Comparison of ENCODE assay signal across 1 cellular context in the genomic region with DNA sequence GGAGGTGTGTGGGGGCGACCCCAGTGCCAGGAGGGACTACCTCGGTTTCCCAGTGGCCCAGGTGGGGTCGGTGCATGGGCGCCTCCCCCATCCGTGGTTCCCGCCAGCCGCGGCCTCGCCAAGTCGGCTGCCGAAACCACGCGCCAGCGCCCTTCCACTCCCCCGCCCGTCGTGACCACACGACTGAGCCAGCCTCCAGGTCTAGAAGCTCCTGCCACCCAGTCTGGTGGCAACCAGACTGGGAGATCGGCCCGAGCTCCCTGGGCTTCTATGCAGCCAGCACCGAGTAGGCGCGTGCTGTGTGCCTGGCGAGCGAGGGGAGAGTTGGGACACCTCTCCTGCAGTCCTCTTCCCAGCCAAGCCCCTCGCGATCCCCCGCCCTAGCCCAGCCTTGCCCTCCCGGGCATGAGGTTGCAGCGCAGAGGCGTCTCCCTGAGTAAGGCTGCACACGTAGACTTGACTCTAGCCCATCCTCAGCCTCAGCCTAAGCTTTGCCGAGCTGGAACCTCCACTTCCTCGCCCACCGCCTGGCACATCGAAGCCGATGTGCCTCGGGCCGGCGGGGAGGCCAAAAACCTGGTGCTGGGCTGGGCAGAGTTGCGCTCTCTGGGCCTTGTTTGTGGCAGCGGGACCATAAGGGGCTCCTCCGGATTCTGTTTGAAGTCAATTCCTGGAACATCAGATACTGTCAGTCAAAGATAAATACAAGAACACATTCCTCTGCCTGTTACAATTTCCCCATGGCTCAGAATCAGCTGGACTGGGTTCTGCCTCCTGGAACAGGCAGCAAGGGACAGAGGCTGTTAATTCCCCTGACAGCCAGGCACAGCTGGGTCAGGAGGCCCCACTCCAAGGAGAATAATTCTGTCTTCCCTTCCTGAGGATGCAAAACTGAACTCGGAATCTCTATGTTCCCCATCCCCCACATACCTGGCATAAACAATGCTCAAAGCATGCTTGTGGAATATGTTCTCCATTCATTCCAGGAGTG.
A peak's percentile ranks its signal among the peaks of the same experiment; 100 is the strongest.
TF ChIP-seq lines count a peak whose summit lies in the region.

No MANE protein-coding gene starts in this region.

TF ChIP-seq in HepG2, 621 proteins besides CTCF, POLR2A, EP300 and RAD21 (continued from another document and continues in another):
- 0 out of 2 replicates have a peak, but pooled peaks have one; percentile 8 for TF ChIP-seq JUND (CRISPR knock-in tag; IDR thresholded peaks at IDR 0.05)
- peak; percentile 41; the same call in 1 of the 2 replicates for TF ChIP-seq ISL2 (CRISPR knock-in tag; IDR thresholded peaks at IDR 0.05)
- TF ChIP-seq ZSCAN21 (CRISPR knock-in tag; IDR thresholded peaks at IDR 0.05; ENCODE audit: borderline replicate concordance), result peak; percentile 66; the same call in 1 of the 2 replicates
- TF ChIP-seq, protein P1, sequence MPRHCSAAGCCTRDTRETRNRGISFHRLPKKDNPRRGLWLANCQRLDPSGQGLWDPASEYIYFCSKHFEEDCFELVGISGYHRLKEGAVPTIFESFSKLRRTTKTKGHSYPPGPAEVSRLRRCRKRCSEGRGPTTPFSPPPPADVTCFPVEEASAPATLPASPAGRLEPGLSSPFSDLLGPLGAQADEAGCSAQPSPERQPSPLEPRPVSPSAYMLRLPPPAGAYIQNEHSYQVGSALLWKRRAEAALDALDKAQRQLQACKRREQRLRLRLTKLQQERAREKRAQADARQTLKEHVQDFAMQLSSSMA (CRISPR knock-in tag; IDR thresholded peaks at IDR 0.05), result no peak
- 0 out of 2 replicates have a peak, but pooled peaks have one; percentile 40 for TF ChIP-seq CAMTA2 (CRISPR knock-in tag; IDR thresholded peaks at IDR 0.05; ENCODE audit: borderline replicate concordance)
- 0 out of 2 replicates have a peak, but pooled peaks have one; percentile 34 for TF ChIP-seq ZFY (CRISPR knock-in tag; IDR thresholded peaks at IDR 0.05)
- TF ChIP-seq, protein P2, sequence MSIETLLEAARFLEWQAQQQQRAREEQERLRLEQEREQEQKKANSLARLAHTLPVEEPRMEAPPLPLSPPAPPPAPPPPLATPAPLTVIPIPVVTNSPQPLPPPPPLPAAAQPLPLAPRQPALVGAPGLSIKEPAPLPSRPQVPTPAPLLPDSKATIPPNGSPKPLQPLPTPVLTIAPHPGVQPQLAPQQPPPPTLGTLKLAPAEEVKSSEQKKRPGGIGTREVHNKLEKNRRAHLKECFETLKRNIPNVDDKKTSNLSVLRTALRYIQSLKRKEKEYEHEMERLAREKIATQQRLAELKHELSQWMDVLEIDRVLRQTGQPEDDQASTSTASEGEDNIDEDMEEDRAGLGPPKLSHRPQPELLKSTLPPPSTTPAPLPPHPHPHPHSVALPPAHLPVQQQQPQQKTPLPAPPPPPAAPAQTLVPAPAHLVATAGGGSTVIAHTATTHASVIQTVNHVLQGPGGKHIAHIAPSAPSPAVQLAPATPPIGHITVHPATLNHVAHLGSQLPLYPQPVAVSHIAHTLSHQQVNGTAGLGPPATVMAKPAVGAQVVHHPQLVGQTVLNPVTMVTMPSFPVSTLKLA (IDR thresholded peaks at IDR 0.05), result no peak
- TF ChIP-seq SOX6 (IDR thresholded peaks at IDR 0.05), result no peak
- peak; percentile 35; the same call in 1 of the 2 replicates for TF ChIP-seq SOX6 (CRISPR knock-in tag; IDR thresholded peaks at IDR 0.05)
- 0 out of 2 replicates have a peak, but pooled peaks have one; percentile 52 for TF ChIP-seq SATB2 (CRISPR knock-in tag; IDR thresholded peaks at IDR 0.05)
- peak; percentile 51; the same call in 1 of the 2 replicates for TF ChIP-seq ZNF619 (CRISPR knock-in tag; IDR thresholded peaks at IDR 0.05)
- TF ChIP-seq RBAK (CRISPR knock-in tag; IDR thresholded peaks at IDR 0.05), result 0 out of 2 replicates have a peak, but pooled peaks have one; percentile 17
- no peak for TF ChIP-seq HNF4G (IDR thresholded peaks at IDR 0.05; ENCODE audit: borderline replicate concordance, low read depth, low read length)
- peak; percentile 31; the same call in 1 of the 2 replicates for TF ChIP-seq HNF4G (CRISPR knock-in tag; IDR thresholded peaks at IDR 0.05; ENCODE audit: borderline replicate concordance, low read depth)
- 0 out of 2 replicates have a peak, but pooled peaks have one; percentile 41 for TF ChIP-seq PITX1 (CRISPR knock-in tag; IDR thresholded peaks at IDR 0.05)
- peak; percentile 86; the same call in 1 of the 2 replicates for TF ChIP-seq EED (CRISPR knock-in tag; IDR thresholded peaks at IDR 0.05)
- TF ChIP-seq, protein P3, sequence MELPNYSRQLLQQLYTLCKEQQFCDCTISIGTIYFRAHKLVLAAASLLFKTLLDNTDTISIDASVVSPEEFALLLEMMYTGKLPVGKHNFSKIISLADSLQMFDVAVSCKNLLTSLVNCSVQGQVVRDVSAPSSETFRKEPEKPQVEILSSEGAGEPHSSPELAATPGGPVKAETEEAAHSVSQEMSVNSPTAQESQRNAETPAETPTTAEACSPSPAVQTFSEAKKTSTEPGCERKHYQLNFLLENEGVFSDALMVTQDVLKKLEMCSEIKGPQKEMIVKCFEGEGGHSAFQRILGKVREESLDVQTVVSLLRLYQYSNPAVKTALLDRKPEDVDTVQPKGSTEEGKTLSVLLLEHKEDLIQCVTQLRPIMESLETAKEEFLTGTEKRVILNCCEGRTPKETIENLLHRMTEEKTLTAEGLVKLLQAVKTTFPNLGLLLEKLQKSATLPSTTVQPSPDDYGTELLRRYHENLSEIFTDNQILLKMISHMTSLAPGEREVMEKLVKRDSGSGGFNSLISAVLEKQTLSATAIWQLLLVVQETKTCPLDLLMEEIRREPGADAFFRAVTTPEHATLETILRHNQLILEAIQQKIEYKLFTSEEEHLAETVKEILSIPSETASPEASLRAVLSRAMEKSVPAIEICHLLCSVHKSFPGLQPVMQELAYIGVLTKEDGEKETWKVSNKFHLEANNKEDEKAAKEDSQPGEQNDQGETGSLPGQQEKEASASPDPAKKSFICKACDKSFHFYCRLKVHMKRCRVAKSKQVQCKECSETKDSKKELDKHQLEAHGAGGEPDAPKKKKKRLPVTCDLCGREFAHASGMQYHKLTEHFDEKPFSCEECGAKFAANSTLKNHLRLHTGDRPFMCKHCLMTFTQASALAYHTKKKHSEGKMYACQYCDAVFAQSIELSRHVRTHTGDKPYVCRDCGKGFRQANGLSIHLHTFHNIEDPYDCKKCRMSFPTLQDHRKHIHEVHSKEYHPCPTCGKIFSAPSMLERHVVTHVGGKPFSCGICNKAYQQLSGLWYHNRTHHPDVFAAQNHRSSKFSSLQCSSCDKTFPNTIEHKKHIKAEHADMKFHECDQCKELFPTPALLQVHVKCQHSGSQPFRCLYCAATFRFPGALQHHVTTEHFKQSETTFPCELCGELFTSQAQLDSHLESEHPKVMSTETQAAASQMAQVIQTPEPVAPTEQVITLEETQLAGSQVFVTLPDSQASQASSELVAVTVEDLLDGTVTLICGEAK (IDR thresholded peaks at IDR 0.05), result no peak
- TF ChIP-seq, protein P3 (CRISPR knock-in tag; IDR thresholded peaks at IDR 0.05), result 0 out of 2 replicates have a peak, but pooled peaks have one; percentile 38
- TF ChIP-seq JUNB (CRISPR knock-in tag; IDR thresholded peaks at IDR 0.05; ENCODE audit: borderline replicate concordance), result no peak
- TF ChIP-seq ZMAT3 (CRISPR knock-in tag; conservative IDR thresholded peaks at IDR 0.05), result peak; percentile 66; the same call in 1 of the 2 replicates
- TF ChIP-seq ZFX (CRISPR knock-in tag; IDR thresholded peaks at IDR 0.05; ENCODE audit: low read depth), result peak; percentile 49
- TF ChIP-seq ZNF720 (CRISPR knock-in tag; IDR thresholded peaks at IDR 0.05), result no peak
- TF ChIP-seq, protein P4, sequence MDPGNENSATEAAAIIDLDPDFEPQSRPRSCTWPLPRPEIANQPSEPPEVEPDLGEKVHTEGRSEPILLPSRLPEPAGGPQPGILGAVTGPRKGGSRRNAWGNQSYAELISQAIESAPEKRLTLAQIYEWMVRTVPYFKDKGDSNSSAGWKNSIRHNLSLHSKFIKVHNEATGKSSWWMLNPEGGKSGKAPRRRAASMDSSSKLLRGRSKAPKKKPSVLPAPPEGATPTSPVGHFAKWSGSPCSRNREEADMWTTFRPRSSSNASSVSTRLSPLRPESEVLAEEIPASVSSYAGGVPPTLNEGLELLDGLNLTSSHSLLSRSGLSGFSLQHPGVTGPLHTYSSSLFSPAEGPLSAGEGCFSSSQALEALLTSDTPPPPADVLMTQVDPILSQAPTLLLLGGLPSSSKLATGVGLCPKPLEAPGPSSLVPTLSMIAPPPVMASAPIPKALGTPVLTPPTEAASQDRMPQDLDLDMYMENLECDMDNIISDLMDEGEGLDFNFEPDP (CRISPR knock-in tag; conservative IDR thresholded peaks at IDR 0.05), result 0 out of 2 replicates have a peak, but pooled peaks have one; percentile 49
- peak; percentile 65 for TF ChIP-seq MEF2D (CRISPR knock-in tag; IDR thresholded peaks at IDR 0.05)
- no peak for TF ChIP-seq ZNF333 (CRISPR knock-in tag; IDR thresholded peaks at IDR 0.05; ENCODE audit: borderline replicate concordance)
- no peak for TF ChIP-seq ZBTB1 (CRISPR knock-in tag; IDR thresholded peaks at IDR 0.05; ENCODE audit: borderline replicate concordance)
- TF ChIP-seq, protein P5, sequence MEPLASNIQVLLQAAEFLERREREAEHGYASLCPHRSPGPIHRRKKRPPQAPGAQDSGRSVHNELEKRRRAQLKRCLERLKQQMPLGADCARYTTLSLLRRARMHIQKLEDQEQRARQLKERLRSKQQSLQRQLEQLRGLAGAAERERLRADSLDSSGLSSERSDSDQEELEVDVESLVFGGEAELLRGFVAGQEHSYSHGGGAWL (CRISPR knock-in tag; IDR thresholded peaks at IDR 0.05), result 0 out of 2 replicates have a peak, but pooled peaks have one; percentile 34
- 0 out of 2 replicates have a peak, but pooled peaks have one; percentile 44 for TF ChIP-seq ZNF772 (CRISPR knock-in tag; IDR thresholded peaks at IDR 0.05)
- no peak for TF ChIP-seq ZNF180 (CRISPR knock-in tag; IDR thresholded peaks at IDR 0.05; ENCODE audit: borderline replicate concordance, low read depth)
- TF ChIP-seq, protein P6, sequence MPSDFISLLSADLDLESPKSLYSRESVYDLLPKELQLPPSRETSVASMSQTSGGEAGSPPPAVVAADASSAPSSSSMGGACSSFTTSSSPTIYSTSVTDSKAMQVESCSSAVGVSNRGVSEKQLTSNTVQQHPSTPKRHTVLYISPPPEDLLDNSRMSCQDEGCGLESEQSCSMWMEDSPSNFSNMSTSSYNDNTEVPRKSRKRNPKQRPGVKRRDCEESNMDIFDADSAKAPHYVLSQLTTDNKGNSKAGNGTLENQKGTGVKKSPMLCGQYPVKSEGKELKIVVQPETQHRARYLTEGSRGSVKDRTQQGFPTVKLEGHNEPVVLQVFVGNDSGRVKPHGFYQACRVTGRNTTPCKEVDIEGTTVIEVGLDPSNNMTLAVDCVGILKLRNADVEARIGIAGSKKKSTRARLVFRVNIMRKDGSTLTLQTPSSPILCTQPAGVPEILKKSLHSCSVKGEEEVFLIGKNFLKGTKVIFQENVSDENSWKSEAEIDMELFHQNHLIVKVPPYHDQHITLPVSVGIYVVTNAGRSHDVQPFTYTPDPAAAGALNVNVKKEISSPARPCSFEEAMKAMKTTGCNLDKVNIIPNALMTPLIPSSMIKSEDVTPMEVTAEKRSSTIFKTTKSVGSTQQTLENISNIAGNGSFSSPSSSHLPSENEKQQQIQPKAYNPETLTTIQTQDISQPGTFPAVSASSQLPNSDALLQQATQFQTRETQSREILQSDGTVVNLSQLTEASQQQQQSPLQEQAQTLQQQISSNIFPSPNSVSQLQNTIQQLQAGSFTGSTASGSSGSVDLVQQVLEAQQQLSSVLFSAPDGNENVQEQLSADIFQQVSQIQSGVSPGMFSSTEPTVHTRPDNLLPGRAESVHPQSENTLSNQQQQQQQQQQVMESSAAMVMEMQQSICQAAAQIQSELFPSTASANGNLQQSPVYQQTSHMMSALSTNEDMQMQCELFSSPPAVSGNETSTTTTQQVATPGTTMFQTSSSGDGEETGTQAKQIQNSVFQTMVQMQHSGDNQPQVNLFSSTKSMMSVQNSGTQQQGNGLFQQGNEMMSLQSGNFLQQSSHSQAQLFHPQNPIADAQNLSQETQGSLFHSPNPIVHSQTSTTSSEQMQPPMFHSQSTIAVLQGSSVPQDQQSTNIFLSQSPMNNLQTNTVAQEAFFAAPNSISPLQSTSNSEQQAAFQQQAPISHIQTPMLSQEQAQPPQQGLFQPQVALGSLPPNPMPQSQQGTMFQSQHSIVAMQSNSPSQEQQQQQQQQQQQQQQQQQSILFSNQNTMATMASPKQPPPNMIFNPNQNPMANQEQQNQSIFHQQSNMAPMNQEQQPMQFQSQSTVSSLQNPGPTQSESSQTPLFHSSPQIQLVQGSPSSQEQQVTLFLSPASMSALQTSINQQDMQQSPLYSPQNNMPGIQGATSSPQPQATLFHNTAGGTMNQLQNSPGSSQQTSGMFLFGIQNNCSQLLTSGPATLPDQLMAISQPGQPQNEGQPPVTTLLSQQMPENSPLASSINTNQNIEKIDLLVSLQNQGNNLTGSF (CRISPR knock-in tag; IDR thresholded peaks at IDR 0.05), result peak; percentile 33; the same call in 1 of the 2 replicates
- no peak for TF ChIP-seq KLF16 (CRISPR knock-in tag; IDR thresholded peaks at IDR 0.05)
